9 cellular contexts compared by ENCODE assay signal in genomic region chr3:129890125-129890524, GRCh38. TPM values are rescaled to one million over a fixed set of nuclear protein-coding genes. Genes with fewer than 3 reads are reported as not detected.
DNase-seq lines count a peak whose midpoint lies in the region; ATAC-seq, FAIRE-seq and TF ChIP-seq lines count a peak whose summit lies in the region.
"Had no signal": no experiment of that assay in that cellular context is flagged by ENCODE, and none has a peak within 500 bp of the region (broad histone marks: within the 10 kb centered on the region; RNA-seq: fewer than 3 reads in every experiment).

No MANE protein-coding gene starts in this region.

- SMC1A ChIA-PET in GM12878 (lab: Charles Lee; ENCODE audit: uncharacterized antibody, unreplicated experiment), result interaction anchor here (1.0 to 4.3 kb wide), 4 partner anchors 11 to 492 kb away, joined by 3 to 24 read pairs (median 6); no protein-coding TSS in a partner anchor

- ATAC-seq in GM12878, result peak; percentile 7
- peak; percentile 34 to 45 for ATAC-seq in gastrocnemius medialis
- ATAC-seq in GM21515 (IDR thresholded peaks at IDR 0.05; ENCODE audit: unreplicated experiment), result no peak
- ATAC-seq in esophagus mucosa, result no peak
- ATAC-seq: stimulated activated memory B cell treated with anti-CD40 and anti-IgM and Interleukin-4, amounts not matched to agents 10 μg/mL and 1 μg/mL and 100 μg/mL, for 72 hours had no signal

- no peak overlapping the region for H2AFZ ChIP-seq in GM12878 (ENCODE audit: control insufficient read depth, low read depth, low read length)

- H3K36me3 ChIP-seq in GM12878 (ENCODE audit: control insufficient read depth in 2 of 2, insufficient read depth in 2 of 2, low read length in 1 of 2), result no peaks in the 10 kb centered on the region
- H3K36me3 ChIP-seq in gastrocnemius medialis, result no peaks in the 10 kb centered on the region
- H3K36me3 ChIP-seq in effector memory CD4-positive, alpha-beta T cell (ENCODE audit: control insufficient read depth, insufficient read depth, low read length), result no peaks in the 10 kb centered on the region

- intact Hi-C loops in GM12878 (cut with micrococcal nuclease; ENCODE audit: unreplicated experiment), result loop anchor here (5.0 kb wide), 2 partner anchors 63 to 202 kb away; no protein-coding TSS in a partner anchor
- intact Hi-C loops in gastrocnemius medialis (cut with DNase I; ENCODE audit: low total_unique reads), result loop anchor here (5.0 kb wide), 3 partner anchors 33 to 238 kb away; no protein-coding TSS in a partner anchor

- H3K4me2 ChIP-seq in GM12878 (ENCODE audit: control insufficient read depth, insufficient read depth), result peak overlapping the region; percentile 58

- H3K79me2 ChIP-seq in GM12878 (ENCODE audit: control insufficient read depth, insufficient read depth, low read length), result peaks cover 36% of the 10 kb centered on the region

- H3K27ac ChIP-seq in GM12878 (ENCODE audit: control insufficient read depth, insufficient read depth) (peak overlapping the region; percentile 18; the same call in 1 of the 2 replicates), gastrocnemius medialis (peak overlapping the region; percentile 97 to 98 (median 97))
- H3K27ac ChIP-seq in effector memory CD4-positive, alpha-beta T cell (ENCODE audit: insufficient read depth, low read length, poor library complexity, severe bottlenecking), result no peak overlapping the region

- FAIRE-seq in GM12878 (lab: Jason Lieb, UNC), result peak; percentile 80

- H3K4me3 ChIP-seq in GM12878, result 0 out of 2 replicates have a peak overlapping the region, but pooled peaks have one; percentile 7
- H3K4me3 ChIP-seq in gastrocnemius medialis, result peak overlapping the region in 1 of 4 donors; percentile 2
- no peak overlapping the region for H3K4me3 ChIP-seq in effector memory CD4-positive, alpha-beta T cell (ENCODE audit: insufficient read depth, low read depth, low read length, poor library complexity, severe bottlenecking)

- no peak for TF ChIP-seq EP300 in GM12878 (IDR thresholded peaks at IDR 0.05; ENCODE audit: borderline replicate concordance in 1 of 2, control insufficient read depth in 1 of 2, low read depth in 2 of 2, low read length in 2 of 2)

- no peaks in the 10 kb centered on the region for H4K20me1 ChIP-seq in GM12878 (ENCODE audit: control insufficient read depth, insufficient read depth)

- in situ Hi-C loops in GM12878 (cut with MboI), result no loop called here
- in situ Hi-C loops in gastrocnemius medialis (cut with MboI; ENCODE audit: low sequenced_read_pairs in 4 of 4), result no loop called here

- 46% methylated on average over 2 of the region's 2 CpGs for WGBS in GM12878 (ENCODE audit: insufficient coverage, insufficient replicate concordance, low lambda C conversion rate, missing lambda C conversion rate)

- H3K9me3 ChIP-seq in GM12878 (replicated peaks; ENCODE audit: control insufficient read depth, insufficient read depth, low read length) (no peaks in the 10 kb centered on the region), gastrocnemius medialis (no peaks in the 10 kb centered on the region)
- no peaks in the 10 kb centered on the region for H3K9me3 ChIP-seq in effector memory CD4-positive, alpha-beta T cell (ENCODE audit: control insufficient read depth, low read length)

- no peak overlapping the region for H3K9ac ChIP-seq in GM12878 (ENCODE audit: control insufficient read depth, insufficient read depth, low read length)

- DNase-seq in NCI-H2107 treated with DMSO at 0.1 percent for 48 hours (lab: John Stamatoyannopoulos, UW; ENCODE audit: unreplicated experiment) (peak; percentile 35), NCI-H2107 (lab: John Stamatoyannopoulos, UW) (no peak), NAMALWA (ENCODE audit: low spot score) (peak; percentile 84), GM12878 (ENCODE audit: low read depth, low spot score) (peak; percentile 15), gastrocnemius medialis (peak; percentile 15 to 44)
- DNase-seq in effector memory CD4-positive, alpha-beta T cell, result no peak

- POLR2A ChIA-PET in GM12878 (lab: Charles Lee), result interaction anchor here (0.6 to 0.9 kb wide), 3 partner anchors 37 to 939 kb away, joined by 3 to 5 read pairs (median 3); no protein-coding TSS in a partner anchor

- H3K27me3 ChIP-seq in GM12878 (replicated peaks in 1 of 2; ENCODE audit: control insufficient read depth in 2 of 2, insufficient read depth in 2 of 2, low read length in 1 of 2) (no peaks in the 10 kb centered on the region), gastrocnemius medialis (no peaks in the 10 kb centered on the region)
- H3K27me3 ChIP-seq in effector memory CD4-positive, alpha-beta T cell (replicated peaks; ENCODE audit: control insufficient read depth, insufficient read depth, low read length, poor library complexity, severe bottlenecking), result no peaks in the 10 kb centered on the region

- TF ChIP-seq POLR2A in GM12878 (IDR thresholded peaks at IDR 0.05; ENCODE audit: low read depth, low read length) (no peak), gastrocnemius medialis (IDR thresholded peaks at IDR 0.05) (no peak)

- TF ChIP-seq RAD21 in GM12878 (IDR thresholded peaks at IDR 0.05; ENCODE audit: insufficient read depth, low read depth, low read length), result no peak

- RAD21 ChIA-PET in GM12878 (lab: Charles Lee; ENCODE audit: unreplicated experiment), result no interaction called here

- CTCF ChIA-PET in GM12878 (lab: Yijun Ruan, JAX), result no interaction called here

- no TSS peak for BruUV-seq in GM12878 (replicated peaks; lab: Mats Ljungman, UMichigan)

- no peak for TF ChIP-seq CTCF in GM12878 (IDR thresholded peaks at IDR 0.05 in 2 of 3, conservative IDR thresholded peaks at IDR 0.05 in 1 of 3; ENCODE audit: control insufficient read depth in 2 of 3, extremely low read depth in 1 of 3, insufficient read depth in 1 of 3, low read depth in 3 of 3, low read length in 3 of 3)
- no peak for TF ChIP-seq CTCF in gastrocnemius medialis (IDR thresholded peaks at IDR 0.05 in 4 of 5, conservative IDR thresholded peaks at IDR 0.05 in 1 of 5)

- H3K4me1 ChIP-seq in GM12878 (ENCODE audit: control insufficient read depth, insufficient read depth, low read length) (peaks cover 22% of the 10 kb centered on the region), gastrocnemius medialis (peaks cover 49 to 54% of the 10 kb centered on the region in 2 donors)
- peaks cover 14% of the 10 kb centered on the region for H3K4me1 ChIP-seq in effector memory CD4-positive, alpha-beta T cell (ENCODE audit: control insufficient read depth, insufficient read depth, low read length, poor library complexity, severe bottlenecking)

TF ChIP-seq in GM12878, 131 proteins besides CTCF, POLR2A, EP300 and RAD21:
- TF ChIP-seq PKNOX1 (IDR thresholded peaks at IDR 0.05) (peak; percentile 86), TCF3 (IDR thresholded peaks at IDR 0.05; ENCODE audit: borderline replicate concordance, insufficient read depth, low read depth, low read length) (0 out of 2 replicates have a peak, but pooled peaks have one; percentile 38), PBX3 (IDR thresholded peaks at IDR 0.05; ENCODE audit: insufficient replicate concordance, low read depth, low read length) (peak; percentile 64), BACH1 (IDR thresholded peaks at IDR 0.05; ENCODE audit: borderline replicate concordance) (no peak), SRF (IDR thresholded peaks at IDR 0.05; ENCODE audit: low read depth in 2 of 2, low read length in 2 of 2) (peak; percentile 41 to 82; a peak in 3 of 4 replicates), RUNX3 (IDR thresholded peaks at IDR 0.05; ENCODE audit: low read length) (peak; percentile 39), ZNF384 (IDR thresholded peaks at IDR 0.05; ENCODE audit: borderline replicate concordance, low read depth, low read length) (no peak)
TF ChIP-seq in GM12878: peak in this region for 5.

RNA-seq across cellular contexts. Expression of gene TMCC1, which starts 3.4 kb away (rescaled TPM):
- 17.7 and 18.9 TPM in 2 replicates for total RNA-seq in GM12878 (2013; cell fraction: nucleolus; rRNA removed)
- total RNA-seq in GM12878 (2014; rRNA removed) (9.3 and 12.6 TPM in 2 replicates), GM12878 (2014; rRNA removed; fragmentation: Illumina TruSeq; extraction: Trizol) (11.3 and 11.6 TPM in 2 replicates), GM12878 (2021) (20.2 and 21.1 TPM in 2 replicates), gastrocnemius medialis (10 to 100 TPM; 18.8 to 24.7 (median 20.2) TPM), esophagus mucosa (23.4 TPM)
- 2.4 TPM for polyA plus RNA-seq in GM12878 (2011; ENCODE audit: low read depth)
- polyA plus RNA-seq in GM12878 (2011; rRNA removed) (12.3 and 12.9 TPM in 2 replicates), GM12878 (2014; fragmentation: Illumina TruSeq; extraction: Trizol) (13.9 and 19.2 TPM in 2 replicates), GM12878 (2014; fragmentation: Nextera tagmentation; extraction: Ambion mirVana) (1 to 10 TPM; 2.3 to 3.1 TPM), GM12878 (2014; rRNA removed) (7.6 and 10.6 TPM in 2 replicates), GM12878 (2016; fragmentation: Nextera tagmentation; extraction: Ambion mirVana) (1 to 10 TPM; 5.6 to 5.9 TPM)
- 7.8 and 8.9 TPM in 2 replicates for polyA plus RNA-seq in GM12878 (2011; cell fraction: cytosol; rRNA removed)
- polyA plus RNA-seq in GM12878 (2011; cell fraction: nucleus; rRNA removed), result 4.5 and 4.8 TPM in 2 replicates
- 6.3 and 10.6 TPM in 2 replicates for polyA plus RNA-seq in GM12878 (2012)
- 16.2 and 19.2 TPM in 2 replicates for polyA minus RNA-seq in GM12878 (2011; rRNA and poly(A)+ RNA removed)
- 8.2 and 11.0 TPM in 2 replicates for polyA minus RNA-seq in GM12878 (2011; cell fraction: cytosol; rRNA and poly(A)+ RNA removed)
- polyA minus RNA-seq in GM12878 (2011; cell fraction: nucleus; rRNA and poly(A)+ RNA removed), result 7.7 and 11.2 TPM in 2 replicates

Comparison
In these comparisons a context has a peak if more than half of its experiments do, and no peak if none do; other contexts are left out.
1. DNase-seq: peak in NCI-H2107 treated with DMSO at 0.1 percent for 48 hours (single experiment), NAMALWA (single experiment), GM12878 (single experiment) and gastrocnemius medialis (2 of 2); none in NCI-H2107 (single experiment) and effector memory CD4-positive, alpha-beta T cell (0 of 3).
2. ATAC-seq: peak in GM12878 (single experiment) and gastrocnemius medialis (2 of 2); none in GM21515 (single experiment) and esophagus mucosa (single experiment).